Comparison of ENCODE assay signal across 8 cellular contexts in the genomic region with DNA sequence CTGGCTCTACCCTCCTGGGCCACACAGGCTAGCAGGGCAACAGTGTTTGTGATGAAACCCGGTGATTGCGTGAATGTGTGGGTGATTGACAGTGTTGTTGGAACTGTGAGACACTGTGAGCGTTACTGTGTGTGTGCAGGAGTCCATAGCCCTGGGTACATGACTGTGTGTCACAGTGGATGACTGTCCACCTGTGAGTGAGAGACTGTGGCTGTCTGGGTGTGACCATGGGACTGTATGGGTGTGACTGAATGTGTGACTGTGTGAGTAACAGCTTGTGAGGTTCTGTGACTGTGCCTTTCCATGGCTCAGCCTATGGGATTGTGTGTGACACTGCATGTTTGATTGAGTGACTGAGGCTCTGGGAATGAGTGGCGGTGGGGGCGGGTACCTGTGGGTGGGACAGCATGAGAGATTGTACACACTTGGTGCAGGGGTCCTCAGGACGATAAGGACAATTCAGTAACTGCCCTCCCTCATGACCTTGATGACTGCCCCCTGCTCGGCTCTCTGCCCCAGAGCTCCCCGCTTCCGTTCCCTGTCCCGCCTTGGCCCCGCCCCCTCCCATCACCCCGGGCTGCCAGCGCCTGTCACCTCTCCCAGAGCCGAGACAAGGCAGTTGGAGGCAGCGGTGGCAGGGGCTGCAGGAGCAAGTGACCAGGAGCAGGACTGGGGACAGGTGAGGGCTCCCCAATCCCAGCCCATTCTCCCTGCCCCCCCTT. TPM values are rescaled to one million over a fixed set of nuclear protein-coding genes. Genes with fewer than 3 reads are reported as not detected.
DNase-seq lines count a peak whose midpoint lies in the region; ATAC-seq and TF ChIP-seq lines count a peak whose summit lies in the region.

A gene with protein sequence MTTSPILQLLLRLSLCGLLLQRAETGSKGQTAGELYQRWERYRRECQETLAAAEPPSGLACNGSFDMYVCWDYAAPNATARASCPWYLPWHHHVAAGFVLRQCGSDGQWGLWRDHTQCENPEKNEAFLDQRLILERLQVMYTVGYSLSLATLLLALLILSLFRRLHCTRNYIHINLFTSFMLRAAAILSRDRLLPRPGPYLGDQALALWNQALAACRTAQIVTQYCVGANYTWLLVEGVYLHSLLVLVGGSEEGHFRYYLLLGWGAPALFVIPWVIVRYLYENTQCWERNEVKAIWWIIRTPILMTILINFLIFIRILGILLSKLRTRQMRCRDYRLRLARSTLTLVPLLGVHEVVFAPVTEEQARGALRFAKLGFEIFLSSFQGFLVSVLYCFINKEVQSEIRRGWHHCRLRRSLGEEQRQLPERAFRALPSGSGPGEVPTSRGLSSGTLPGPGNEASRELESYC (plus strand): TSS at position 602 of the 722 bp plus-strand sequence. CDS start 1,300 bp downstream, outside the sequence.

- H3K36me3 ChIP-seq in GM23248 (ENCODE audit: low read depth) = no peaks in the 10 kb centered on the region

- peak within 1 kb of the TSS; percentile 84 for H2AFZ ChIP-seq in GM23248

- H3K27ac ChIP-seq in GM23248 = no peak within 1 kb of the TSS

- 0 out of 2 replicates have a peak, but pooled peaks cover 9% of the 10 kb centered on the region for H3K27me3 ChIP-seq in GM23248 (replicated peaks; ENCODE audit: insufficient read depth)

- peaks cover 10% of the 10 kb centered on the region for H3K4me1 ChIP-seq in GM23248 (ENCODE audit: insufficient read depth)

- H3K4me2 ChIP-seq in GM23248 (ENCODE audit: unreplicated experiment) = peak within 1 kb of the TSS; percentile 88

- no peaks in the 10 kb centered on the region for H3F3A ChIP-seq in GM23248 (ENCODE audit: insufficient read depth)

- peak; percentile 8 for DNase-seq in AG10803 (ENCODE audit: low read depth)
- DNase-seq in GM23248 = peak; percentile 72
- peak; percentile 94 for DNase-seq in RKO (ENCODE audit: low spot score)
- DNase-seq in activated T-helper 9 cell treated with anti-CD3 and anti-CD28 coated beads, Interleukin-2, amount 50 U/mL, for 16 hours (ENCODE audit: low read depth) = peak; percentile 46
- peak; percentile 70 for DNase-seq in Right ventricle myocardium superior
- DNase-seq in retinal pigment epithelial cell (ENCODE audit: low read depth) = no peak
- DNase-seq in dedifferentiated amniotic fluid mesenchymal stem cell (ENCODE audit: extremely low spot score) = no peak

- no peaks in the 10 kb centered on the region for H3K79me2 ChIP-seq in GM23248 (ENCODE audit: insufficient read depth)

- TF ChIP-seq CTCF in AG10803 (conservative IDR thresholded peaks at IDR 0.05; ENCODE audit: low read length) (no peak), retinal pigment epithelial cell (conservative IDR thresholded peaks at IDR 0.05; ENCODE audit: low read depth, low read length) (no peak)

- peak; percentile 81 for ATAC-seq in Right ventricle myocardium superior (ENCODE audit: poor library complexity)
- no peak for ATAC-seq in HG02623 (IDR thresholded peaks at IDR 0.05; ENCODE audit: unreplicated experiment)

- WGBS in GM23248 (ENCODE audit: low coverage in 1 of 2, low lambda C conversion rate in 2 of 2, missing lambda C conversion rate in 2 of 2), 2 experiments = 16 to 32% methylated on average over 9 to 15 of the region's 15 CpGs

- no peaks in the 10 kb centered on the region for H4K20me1 ChIP-seq in GM23248 (ENCODE audit: insufficient read depth)

- H3K4me3 ChIP-seq in AG10803 (ENCODE audit: low read length) = peak within 1 kb of the TSS; percentile 63
- H3K4me3 ChIP-seq in GM23248 = peak within 1 kb of the TSS; percentile 67
- H3K4me3 ChIP-seq in retinal pigment epithelial cell (ENCODE audit: low read length) = peak within 1 kb of the TSS; percentile 32

- no peaks in the 10 kb centered on the region for H3K9me2 ChIP-seq in GM23248 (ENCODE audit: insufficient read depth)

- in situ Hi-C loops in GM23248 (cut with MboI) = no loop called here

- intact Hi-C loops in Right ventricle myocardium superior (cut with DNase I) = no loop called here

- peak within 1 kb of the TSS; percentile 53 for H3K9ac ChIP-seq in GM23248

- no peaks in the 10 kb centered on the region for H3K9me3 ChIP-seq in GM23248 (ENCODE audit: low read depth)

RNA-seq across cellular contexts. Expression of the gene that starts here (rescaled TPM):
- total RNA-seq in GM23248 (2014; rRNA removed; shearing (Covaris generic)) = not detected in 2 replicates
- not detected in 2 replicates for polyA plus RNA-seq in GM23248 (2016; fragmentation: Nextera tagmentation; extraction: Ambion mirVana)
- total RNA-seq in Right ventricle myocardium superior = 3.8 TPM

Comparison
In these comparisons a context has a peak if more than half of its experiments do, and no peak if none do; other contexts are left out.
1. Peak in DNase-seq, H3K4me3 ChIP-seq, H3K9ac ChIP-seq and H3K4me2 ChIP-seq in GM23248; RNA of the gene not detected or under 1 TPM.
2. DNase-seq: peak in AG10803 (single experiment), RKO (single experiment), activated T-helper 9 cell treated with anti-CD3 and anti-CD28 coated beads, Interleukin-2, amount 50 U/mL, for 16 hours (single experiment) and Right ventricle myocardium superior (single experiment); none in retinal pigment epithelial cell (single experiment) and dedifferentiated amniotic fluid mesenchymal stem cell (single experiment).
3. Peak in every context shown above with its lines, with median percentiles within 50 percentile points of each other: H3K4me3 ChIP-seq.